ENCODE assay signal across 2 cellular contexts in the genomic region with DNA sequence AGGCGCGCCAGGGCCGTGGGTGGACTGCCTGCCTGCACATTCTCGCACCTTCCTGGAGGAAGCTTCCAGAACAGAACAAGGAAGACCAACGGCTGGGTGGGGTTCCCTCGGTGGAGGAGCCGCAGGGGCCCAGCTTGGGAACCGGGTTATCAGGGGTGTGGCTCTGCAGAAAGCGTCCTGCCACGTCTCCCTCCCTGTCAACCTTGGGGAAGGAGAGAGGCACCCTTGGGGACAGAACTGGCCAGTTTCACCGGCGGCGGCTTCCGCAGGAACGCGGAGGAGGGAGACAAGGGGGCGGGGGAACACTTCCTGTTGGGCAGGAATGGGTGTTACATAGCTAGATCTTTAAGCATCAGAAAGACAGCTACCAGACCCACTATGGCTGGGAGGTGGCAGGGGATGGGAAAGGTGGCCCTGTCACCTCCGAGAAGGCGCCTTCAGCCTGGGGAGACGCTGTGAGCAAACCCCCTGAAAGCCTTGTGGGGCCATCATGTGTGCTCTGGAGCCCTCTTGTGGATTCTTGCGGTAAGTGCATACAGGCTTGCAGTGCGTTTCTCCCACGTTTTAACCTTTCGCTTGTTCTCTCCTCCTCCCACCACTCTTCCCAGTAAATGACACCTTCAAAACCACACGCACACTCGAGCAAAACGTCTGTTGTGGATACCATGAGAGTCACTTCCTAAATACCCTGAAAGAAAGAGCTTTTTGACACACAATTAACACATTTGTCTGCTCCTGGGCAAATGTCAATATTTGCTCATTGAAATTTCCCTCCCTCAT.
A peak's percentile ranks its signal among the peaks of the same experiment; 100 is the strongest.
TF ChIP-seq lines count a peak whose summit lies in the region.

No MANE protein-coding gene starts in this region.

TF ChIP-seq in HEK293, 187 proteins besides CTCF, POLR2A, EP300 and RAD21 (continued from another document and continues in another):
- TF ChIP-seq, protein P1, sequence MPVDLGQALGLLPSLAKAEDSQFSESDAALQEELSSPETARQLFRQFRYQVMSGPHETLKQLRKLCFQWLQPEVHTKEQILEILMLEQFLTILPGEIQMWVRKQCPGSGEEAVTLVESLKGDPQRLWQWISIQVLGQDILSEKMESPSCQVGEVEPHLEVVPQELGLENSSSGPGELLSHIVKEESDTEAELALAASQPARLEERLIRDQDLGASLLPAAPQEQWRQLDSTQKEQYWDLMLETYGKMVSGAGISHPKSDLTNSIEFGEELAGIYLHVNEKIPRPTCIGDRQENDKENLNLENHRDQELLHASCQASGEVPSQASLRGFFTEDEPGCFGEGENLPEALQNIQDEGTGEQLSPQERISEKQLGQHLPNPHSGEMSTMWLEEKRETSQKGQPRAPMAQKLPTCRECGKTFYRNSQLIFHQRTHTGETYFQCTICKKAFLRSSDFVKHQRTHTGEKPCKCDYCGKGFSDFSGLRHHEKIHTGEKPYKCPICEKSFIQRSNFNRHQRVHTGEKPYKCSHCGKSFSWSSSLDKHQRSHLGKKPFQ (tag by site-specific recombination; IDR thresholded peaks at IDR 0.05): 0 out of 2 replicates have a peak, but pooled peaks have one; percentile 38
- TF ChIP-seq ZNF366 (tag by site-specific recombination; conservative IDR thresholded peaks at IDR 0.05) (peak; percentile 38; the same call in 1 of the 2 replicates), ZNF843 (tag by site-specific recombination; IDR thresholded peaks at IDR 0.05) (no peak), ZNF654 (tag by site-specific recombination; IDR thresholded peaks at IDR 0.05; ENCODE audit: low read depth) (peak; percentile 100), ZNF561 (tag by site-specific recombination; IDR thresholded peaks at IDR 0.05; ENCODE audit: borderline replicate concordance) (peak; percentile 64; the same call in 1 of the 2 replicates), MZF1 (tag by site-specific recombination; IDR thresholded peaks at IDR 0.05; ENCODE audit: borderline replicate concordance) (no peak), REPIN1 (tag by site-specific recombination; IDR thresholded peaks at IDR 0.05; ENCODE audit: low read depth) (no peak), ZNF776 (tag by site-specific recombination; IDR thresholded peaks at IDR 0.05; ENCODE audit: borderline replicate concordance) (no peak), ZSCAN16 (tag by site-specific recombination; IDR thresholded peaks at IDR 0.05) (no peak), ZIC2 (tag by site-specific recombination; IDR thresholded peaks at IDR 0.05) (0 out of 2 replicates have a peak, but pooled peaks have one; percentile 7), ZNF354C (tag by site-specific recombination; IDR thresholded peaks at IDR 0.05; ENCODE audit: borderline replicate concordance, low read depth) (no peak), ZNF184 (tag by site-specific recombination; IDR thresholded peaks at IDR 0.05) (no peak), ZNF202 (tag by site-specific recombination; IDR thresholded peaks at IDR 0.05; ENCODE audit: borderline replicate concordance) (no peak), ZNF701 (tag by site-specific recombination; IDR thresholded peaks at IDR 0.05) (no peak), ZBTB48 (tag by site-specific recombination; IDR thresholded peaks at IDR 0.05) (peak; percentile 74), ZNF23 (tag by site-specific recombination; IDR thresholded peaks at IDR 0.05; ENCODE audit: borderline replicate concordance) (no peak), ZNF548 (tag by site-specific recombination; IDR thresholded peaks at IDR 0.05) (no peak), SP3 (tag by site-specific recombination; IDR thresholded peaks at IDR 0.05) (peak; percentile 54; the same call in 1 of the 2 replicates), ZFHX2 (tag by site-specific recombination; conservative IDR thresholded peaks at IDR 0.05) (peak; percentile 89)
- TF ChIP-seq, protein P2, sequence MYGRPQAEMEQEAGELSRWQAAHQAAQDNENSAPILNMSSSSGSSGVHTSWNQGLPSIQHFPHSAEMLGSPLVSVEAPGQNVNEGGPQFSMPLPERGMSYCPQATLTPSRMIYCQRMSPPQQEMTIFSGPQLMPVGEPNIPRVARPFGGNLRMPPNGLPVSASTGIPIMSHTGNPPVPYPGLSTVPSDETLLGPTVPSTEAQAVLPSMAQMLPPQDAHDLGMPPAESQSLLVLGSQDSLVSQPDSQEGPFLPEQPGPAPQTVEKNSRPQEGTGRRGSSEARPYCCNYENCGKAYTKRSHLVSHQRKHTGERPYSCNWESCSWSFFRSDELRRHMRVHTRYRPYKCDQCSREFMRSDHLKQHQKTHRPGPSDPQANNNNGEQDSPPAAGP (tag by site-specific recombination; IDR thresholded peaks at IDR 0.05): peak; percentile 81
- TF ChIP-seq, protein P3, sequence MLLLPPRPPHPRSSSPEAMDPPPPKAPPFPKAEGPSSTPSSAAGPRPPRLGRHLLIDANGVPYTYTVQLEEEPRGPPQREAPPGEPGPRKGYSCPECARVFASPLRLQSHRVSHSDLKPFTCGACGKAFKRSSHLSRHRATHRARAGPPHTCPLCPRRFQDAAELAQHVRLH (tag by site-specific recombination; IDR thresholded peaks at IDR 0.05): 0 out of 2 replicates have a peak, but pooled peaks have one; percentile 22
- TF ChIP-seq, protein P4, sequence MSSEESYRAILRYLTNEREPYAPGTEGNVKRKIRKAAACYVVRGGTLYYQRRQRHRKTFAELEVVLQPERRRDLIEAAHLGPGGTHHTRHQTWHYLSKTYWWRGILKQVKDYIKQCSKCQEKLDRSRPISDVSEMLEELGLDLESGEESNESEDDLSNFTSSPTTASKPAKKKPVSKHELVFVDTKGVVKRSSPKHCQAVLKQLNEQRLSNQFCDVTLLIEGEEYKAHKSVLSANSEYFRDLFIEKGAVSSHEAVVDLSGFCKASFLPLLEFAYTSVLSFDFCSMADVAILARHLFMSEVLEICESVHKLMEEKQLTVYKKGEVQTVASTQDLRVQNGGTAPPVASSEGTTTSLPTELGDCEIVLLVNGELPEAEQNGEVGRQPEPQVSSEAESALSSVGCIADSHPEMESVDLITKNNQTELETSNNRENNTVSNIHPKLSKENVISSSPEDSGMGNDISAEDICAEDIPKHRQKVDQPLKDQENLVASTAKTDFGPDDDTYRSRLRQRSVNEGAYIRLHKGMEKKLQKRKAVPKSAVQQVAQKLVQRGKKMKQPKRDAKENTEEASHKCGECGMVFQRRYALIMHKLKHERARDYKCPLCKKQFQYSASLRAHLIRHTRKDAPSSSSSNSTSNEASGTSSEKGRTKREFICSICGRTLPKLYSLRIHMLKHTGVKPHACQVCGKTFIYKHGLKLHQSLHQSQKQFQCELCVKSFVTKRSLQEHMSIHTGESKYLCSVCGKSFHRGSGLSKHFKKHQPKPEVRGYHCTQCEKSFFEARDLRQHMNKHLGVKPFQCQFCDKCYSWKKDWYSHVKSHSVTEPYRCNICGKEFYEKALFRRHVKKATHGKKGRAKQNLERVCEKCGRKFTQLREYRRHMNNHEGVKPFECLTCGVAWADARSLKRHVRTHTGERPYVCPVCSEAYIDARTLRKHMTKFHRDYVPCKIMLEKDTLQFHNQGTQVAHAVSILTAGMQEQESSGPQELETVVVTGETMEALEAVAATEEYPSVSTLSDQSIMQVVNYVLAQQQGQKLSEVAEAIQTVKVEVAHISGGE (tag by site-specific recombination; conservative IDR thresholded peaks at IDR 0.05; ENCODE audit: low read depth): peak; percentile 87
- TF ChIP-seq, protein P5, sequence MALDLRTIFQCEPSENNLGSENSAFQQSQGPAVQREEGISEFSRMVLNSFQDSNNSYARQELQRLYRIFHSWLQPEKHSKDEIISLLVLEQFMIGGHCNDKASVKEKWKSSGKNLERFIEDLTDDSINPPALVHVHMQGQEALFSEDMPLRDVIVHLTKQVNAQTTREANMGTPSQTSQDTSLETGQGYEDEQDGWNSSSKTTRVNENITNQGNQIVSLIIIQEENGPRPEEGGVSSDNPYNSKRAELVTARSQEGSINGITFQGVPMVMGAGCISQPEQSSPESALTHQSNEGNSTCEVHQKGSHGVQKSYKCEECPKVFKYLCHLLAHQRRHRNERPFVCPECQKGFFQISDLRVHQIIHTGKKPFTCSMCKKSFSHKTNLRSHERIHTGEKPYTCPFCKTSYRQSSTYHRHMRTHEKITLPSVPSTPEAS (tag by site-specific recombination; IDR thresholded peaks at IDR 0.05): no peak

TF ChIP-seq in K562, 482 proteins besides CTCF, POLR2A, EP300 and RAD21 (continued from another document and continues in another):
- TF ChIP-seq, protein P6, sequence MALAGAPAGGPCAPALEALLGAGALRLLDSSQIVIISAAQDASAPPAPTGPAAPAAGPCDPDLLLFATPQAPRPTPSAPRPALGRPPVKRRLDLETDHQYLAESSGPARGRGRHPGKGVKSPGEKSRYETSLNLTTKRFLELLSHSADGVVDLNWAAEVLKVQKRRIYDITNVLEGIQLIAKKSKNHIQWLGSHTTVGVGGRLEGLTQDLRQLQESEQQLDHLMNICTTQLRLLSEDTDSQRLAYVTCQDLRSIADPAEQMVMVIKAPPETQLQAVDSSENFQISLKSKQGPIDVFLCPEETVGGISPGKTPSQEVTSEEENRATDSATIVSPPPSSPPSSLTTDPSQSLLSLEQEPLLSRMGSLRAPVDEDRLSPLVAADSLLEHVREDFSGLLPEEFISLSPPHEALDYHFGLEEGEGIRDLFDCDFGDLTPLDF (CRISPR knock-in tag; IDR thresholded peaks at IDR 0.05): no peak
- TF ChIP-seq POLR3G (IDR thresholded peaks at IDR 0.05; ENCODE audit: extremely low read depth, insufficient read length, insufficient replicate concordance): no peak
- no peak for TF ChIP-seq SETDB1 (IDR thresholded peaks at IDR 0.05; ENCODE audit: low read length)
- TF ChIP-seq, protein P7, sequence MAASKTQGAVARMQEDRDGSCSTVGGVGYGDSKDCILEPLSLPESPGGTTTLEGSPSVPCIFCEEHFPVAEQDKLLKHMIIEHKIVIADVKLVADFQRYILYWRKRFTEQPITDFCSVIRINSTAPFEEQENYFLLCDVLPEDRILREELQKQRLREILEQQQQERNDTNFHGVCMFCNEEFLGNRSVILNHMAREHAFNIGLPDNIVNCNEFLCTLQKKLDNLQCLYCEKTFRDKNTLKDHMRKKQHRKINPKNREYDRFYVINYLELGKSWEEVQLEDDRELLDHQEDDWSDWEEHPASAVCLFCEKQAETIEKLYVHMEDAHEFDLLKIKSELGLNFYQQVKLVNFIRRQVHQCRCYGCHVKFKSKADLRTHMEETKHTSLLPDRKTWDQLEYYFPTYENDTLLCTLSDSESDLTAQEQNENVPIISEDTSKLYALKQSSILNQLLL (CRISPR knock-in tag; IDR thresholded peaks at IDR 0.05; ENCODE audit: borderline replicate concordance): no peak
- no peak for TF ChIP-seq CSDE1 (IDR thresholded peaks at IDR 0.05)
- no peak for TF ChIP-seq ZNF146 (CRISPR knock-in tag; IDR thresholded peaks at IDR 0.05; ENCODE audit: unreplicated experiment)
- peak; percentile 59; the same call in 1 of the 2 replicates for TF ChIP-seq SMARCE1 (IDR thresholded peaks at IDR 0.05)
- TF ChIP-seq FIP1L1 (IDR thresholded peaks at IDR 0.05; ENCODE audit: low read depth, low read length, poor library complexity, severe bottlenecking): no peak
- TF ChIP-seq, protein P8, sequence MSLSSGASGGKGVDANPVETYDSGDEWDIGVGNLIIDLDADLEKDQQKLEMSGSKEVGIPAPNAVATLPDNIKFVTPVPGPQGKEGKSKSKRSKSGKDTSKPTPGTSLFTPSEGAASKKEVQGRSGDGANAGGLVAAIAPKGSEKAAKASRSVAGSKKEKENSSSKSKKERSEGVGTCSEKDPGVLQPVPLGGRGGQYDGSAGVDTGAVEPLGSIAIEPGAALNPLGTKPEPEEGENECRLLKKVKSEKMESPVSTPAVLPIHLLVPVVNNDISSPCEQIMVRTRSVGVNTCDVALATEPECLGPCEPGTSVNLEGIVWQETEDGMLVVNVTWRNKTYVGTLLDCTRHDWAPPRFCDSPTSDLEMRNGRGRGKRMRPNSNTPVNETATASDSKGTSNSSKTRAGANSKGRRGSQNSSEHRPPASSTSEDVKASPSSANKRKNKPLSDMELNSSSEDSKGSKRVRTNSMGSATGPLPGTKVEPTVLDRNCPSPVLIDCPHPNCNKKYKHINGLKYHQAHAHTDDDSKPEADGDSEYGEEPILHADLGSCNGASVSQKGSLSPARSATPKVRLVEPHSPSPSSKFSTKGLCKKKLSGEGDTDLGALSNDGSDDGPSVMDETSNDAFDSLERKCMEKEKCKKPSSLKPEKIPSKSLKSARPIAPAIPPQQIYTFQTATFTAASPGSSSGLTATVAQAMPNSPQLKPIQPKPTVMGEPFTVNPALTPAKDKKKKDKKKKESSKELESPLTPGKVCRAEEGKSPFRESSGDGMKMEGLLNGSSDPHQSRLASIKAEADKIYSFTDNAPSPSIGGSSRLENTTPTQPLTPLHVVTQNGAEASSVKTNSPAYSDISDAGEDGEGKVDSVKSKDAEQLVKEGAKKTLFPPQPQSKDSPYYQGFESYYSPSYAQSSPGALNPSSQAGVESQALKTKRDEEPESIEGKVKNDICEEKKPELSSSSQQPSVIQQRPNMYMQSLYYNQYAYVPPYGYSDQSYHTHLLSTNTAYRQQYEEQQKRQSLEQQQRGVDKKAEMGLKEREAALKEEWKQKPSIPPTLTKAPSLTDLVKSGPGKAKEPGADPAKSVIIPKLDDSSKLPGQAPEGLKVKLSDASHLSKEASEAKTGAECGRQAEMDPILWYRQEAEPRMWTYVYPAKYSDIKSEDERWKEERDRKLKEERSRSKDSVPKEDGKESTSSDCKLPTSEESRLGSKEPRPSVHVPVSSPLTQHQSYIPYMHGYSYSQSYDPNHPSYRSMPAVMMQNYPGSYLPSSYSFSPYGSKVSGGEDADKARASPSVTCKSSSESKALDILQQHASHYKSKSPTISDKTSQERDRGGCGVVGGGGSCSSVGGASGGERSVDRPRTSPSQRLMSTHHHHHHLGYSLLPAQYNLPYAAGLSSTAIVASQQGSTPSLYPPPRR (CRISPR knock-in tag; IDR thresholded peaks at IDR 0.05; ENCODE audit: borderline replicate concordance): peak; percentile 60; the same call in 1 of the 2 replicates
- TF ChIP-seq ZNF184 (CRISPR knock-in tag; IDR thresholded peaks at IDR 0.05): no peak
- TF ChIP-seq, protein P9, sequence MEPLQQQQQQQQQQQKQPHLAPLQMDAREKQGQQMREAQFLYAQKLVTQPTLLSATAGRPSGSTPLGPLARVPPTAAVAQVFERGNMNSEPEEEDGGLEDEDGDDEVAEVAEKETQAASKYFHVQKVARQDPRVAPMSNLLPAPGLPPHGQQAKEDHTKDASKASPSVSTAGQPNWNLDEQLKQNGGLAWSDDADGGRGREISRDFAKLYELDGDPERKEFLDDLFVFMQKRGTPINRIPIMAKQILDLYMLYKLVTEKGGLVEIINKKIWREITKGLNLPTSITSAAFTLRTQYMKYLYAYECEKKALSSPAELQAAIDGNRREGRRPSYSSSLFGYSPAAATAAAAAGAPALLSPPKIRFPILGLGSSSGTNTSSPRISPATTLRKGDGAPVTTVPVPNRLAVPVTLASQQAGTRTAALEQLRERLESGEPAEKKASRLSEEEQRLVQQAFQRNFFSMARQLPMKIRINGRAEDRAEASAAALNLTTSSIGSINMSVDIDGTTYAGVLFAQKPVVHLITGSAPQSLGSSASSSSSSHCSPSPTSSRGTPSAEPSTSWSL (CRISPR knock-in tag; IDR thresholded peaks at IDR 0.05; ENCODE audit: borderline replicate concordance): no peak
- no peak for TF ChIP-seq C11orf30 (IDR thresholded peaks at IDR 0.05; ENCODE audit: low read depth)
- TF ChIP-seq CBX3 (IDR thresholded peaks at IDR 0.05; ENCODE audit: borderline replicate concordance in 1 of 2, low read length in 2 of 2): no peak
- peak; percentile 77 for TF ChIP-seq ELF1 (tag; IDR thresholded peaks at IDR 0.05)
- TF ChIP-seq TGIF2 (CRISPR knock-in tag; IDR thresholded peaks at IDR 0.05): no peak
